ENCODE assay signal across 8 cellular contexts in genomic region chr9:95004452-95005275, GRCh38.
DNase-seq lines count a peak whose midpoint lies in the region; ATAC-seq and TF ChIP-seq lines count a peak whose summit lies in the region.

No MANE protein-coding gene starts in this region.

- CTCF ChIA-PET in BJ (lab: Yijun Ruan, JAX), result no interaction called here

- H3K4me1 ChIP-seq in lower lobe of right lung (peaks cover 38% of the 10 kb centered on the region), subcutaneous abdominal adipose tissue (ENCODE audit: control insufficient read depth in 5 of 5, insufficient read depth in 5 of 5, low read length in 5 of 5) (peaks cover 0 to 43% (median 33%) of the 10 kb centered on the region in 5 donors)

- TF ChIP-seq CTCF in BJ (IDR thresholded peaks at IDR 0.05; ENCODE audit: insufficient read depth, low read depth, low read length) (no peak), VCaP (conservative IDR thresholded peaks at IDR 0.05) (no peak), dorsolateral prefrontal cortex (IDR thresholded peaks at IDR 0.05 in 54 of 56, conservative IDR thresholded peaks at IDR 0.05 in 2 of 56; ENCODE audit: low read depth in 1 of 56, partially characterized antibody in 56 of 56) (no peak), lower lobe of right lung (IDR thresholded peaks at IDR 0.05) (no peak)

- H3K27me3 Mint-ChIP-seq in IgD-negative memory B cell, result peaks cover 31% of the 10 kb centered on the region

- peak overlapping the region; percentile 73 to 81 (median 81) for H3K9ac ChIP-seq in subcutaneous abdominal adipose tissue (ENCODE audit: low read length in 5 of 5)

- peaks cover 4 to 11% (median 8%) of the 10 kb centered on the region in 3 donors for H3K4me1 Mint-ChIP-seq in IgD-negative memory B cell

- H3K9me3 Mint-ChIP-seq in IgD-negative memory B cell, result no peaks in the 10 kb centered on the region

- POLR2A ChIA-PET in BJ (lab: Charles Lee), result no interaction called here

- peaks cover 2% of the 10 kb centered on the region for H3K36me3 ChIP-seq in BJ (ENCODE audit: control insufficient read depth, insufficient read depth, low read length)
- no peaks in the 10 kb centered on the region for H3K36me3 ChIP-seq in lower lobe of right lung
- peaks cover 0 to 7% (median 4%) of the 10 kb centered on the region in 5 donors for H3K36me3 ChIP-seq in subcutaneous abdominal adipose tissue (ENCODE audit: control insufficient read depth in 5 of 5, insufficient read depth in 5 of 5, low read length in 5 of 5)

- peak overlapping the region; percentile 96 for H3K27ac ChIP-seq in VCaP
- peak overlapping the region; percentile 75 to 98 (median 94) for H3K27ac ChIP-seq in dorsolateral prefrontal cortex
- peak overlapping the region; percentile 96 for H3K27ac ChIP-seq in lower lobe of right lung
- H3K27ac ChIP-seq in subcutaneous abdominal adipose tissue (ENCODE audit: low read depth, low read length), result peak overlapping the region; percentile 86

- H3K4me3 Mint-ChIP-seq in IgD-negative memory B cell, result peak overlapping the region in 3 of 4 donors; percentile 79 to 91 (median 87)

- H3K27me3 ChIP-seq in BJ (ENCODE audit: control insufficient read depth, insufficient read depth, low read length), result no peaks in the 10 kb centered on the region
- no peaks in the 10 kb centered on the region for H3K27me3 ChIP-seq in dorsolateral prefrontal cortex
- H3K27me3 ChIP-seq in lower lobe of right lung (ENCODE audit: low read depth), result no peaks in the 10 kb centered on the region
- H3K27me3 ChIP-seq in subcutaneous abdominal adipose tissue (ENCODE audit: control insufficient read depth in 5 of 5, insufficient read depth in 4 of 5, low read length in 5 of 5), result no peaks in the 10 kb centered on the region

- H3K4me3 ChIP-seq in BJ (ENCODE audit: low read depth, low read length) (peak overlapping the region; percentile 87), dorsolateral prefrontal cortex (peak overlapping the region; percentile 56 to 90 (median 80)), lower lobe of right lung (peak overlapping the region; percentile 67), subcutaneous abdominal adipose tissue (ENCODE audit: low read depth in 1 of 5, low read length in 5 of 5) (peak overlapping the region in 4 of 5 donors; percentile 79 to 86 (median 83))

- intact Hi-C loops in dorsolateral prefrontal cortex (cut with DNase I) (loop anchor here (5.0 to 10.0 kb wide), 7 partner anchors 37 to 222 kb away; no protein-coding TSS in a partner anchor), lower lobe of right lung (cut with DNase I) (no loop called here)

- H3K36me3 Mint-ChIP-seq in IgD-negative memory B cell, result peaks cover 6% of the 10 kb centered on the region

- ATAC-seq in GM19324 (IDR thresholded peaks at IDR 0.05; ENCODE audit: low FRiP score, unreplicated experiment), result peak; percentile 59
- ATAC-seq in lower lobe of right lung, result peak; percentile 73 to 79

- DNase-seq in BJ (ENCODE audit: low read depth) (no peak), dorsolateral prefrontal cortex (peak in 5 of 10 donors; percentile 44 to 67 (median 60)), lower lobe of right lung (peak; percentile 78), KG1 (lab: John Stamatoyannopoulos, UW) (no peak)

- H3K27ac Mint-ChIP-seq in IgD-negative memory B cell, result no peak overlapping the region

- H3K9me3 ChIP-seq in lower lobe of right lung (no peaks in the 10 kb centered on the region), subcutaneous abdominal adipose tissue (ENCODE audit: control insufficient read depth in 5 of 5, low read length in 5 of 5) (no peaks in the 10 kb centered on the region)
